In genomic region chr19:46413262-46414031, GRCh38 we compare ENCODE assay signal across 8 cellular contexts.
DNase-seq lines count a peak whose midpoint lies in the region; ATAC-seq and TF ChIP-seq lines count a peak whose summit lies in the region.

TSS of gene CCDC8 (minus strand) at chr19:46413564. CDS start at chr19:46412810, 754 bp downstream.

- DNase-seq in GM04503 (ENCODE audit: low read depth) (peak; percentile 58), amygdala (lab: John Stamatoyannopoulos, UW) (peak in 29 of 56 donors; percentile 6 to 69 (median 49)), hypothalamus (lab: John Stamatoyannopoulos, UW) (peak in 32 of 51 donors; percentile 10 to 74 (median 58)), retinal pigment epithelial cell (ENCODE audit: low read depth) (peak; percentile 81), GM13977 (ENCODE audit: low spot score) (no peak), NOMO-1 (lab: John Stamatoyannopoulos, UW; ENCODE audit: unreplicated experiment in 2 of 2) (no peak)

- ATAC-seq in GM19395 (IDR thresholded peaks at IDR 0.05; ENCODE audit: unreplicated experiment): no peak
- no peak for ATAC-seq in GM19023 (IDR thresholded peaks at IDR 0.05; ENCODE audit: unreplicated experiment)

- in situ Hi-C loops in GM13977 (cut with MboI; ENCODE audit: low pct_unique_long_range_greater_than_20kb, low sequenced_read_pairs, unreplicated experiment): no loop called here

- H3K4me3 ChIP-seq in retinal pigment epithelial cell (ENCODE audit: low read length): peak within 1 kb of the TSS; percentile 67

- TF ChIP-seq CTCF in retinal pigment epithelial cell (conservative IDR thresholded peaks at IDR 0.05; ENCODE audit: low read depth, low read length): no peak
- TF ChIP-seq CTCF in GM13977 (IDR thresholded peaks at IDR 0.05; ENCODE audit: extremely low read depth, insufficient read depth, missing control alignments): no peak

Comparison
In these comparisons a context has a peak if more than half of its experiments do, and no peak if none do; other contexts are left out.
1. DNase-seq: peak in GM04503 (single experiment), amygdala (29 of 56), hypothalamus (32 of 51) and retinal pigment epithelial cell (single experiment); none in GM13977 (single experiment) and NOMO-1 (0 of 2).